Comparison of ENCODE assay signal across 23 cellular contexts in the genomic region with DNA sequence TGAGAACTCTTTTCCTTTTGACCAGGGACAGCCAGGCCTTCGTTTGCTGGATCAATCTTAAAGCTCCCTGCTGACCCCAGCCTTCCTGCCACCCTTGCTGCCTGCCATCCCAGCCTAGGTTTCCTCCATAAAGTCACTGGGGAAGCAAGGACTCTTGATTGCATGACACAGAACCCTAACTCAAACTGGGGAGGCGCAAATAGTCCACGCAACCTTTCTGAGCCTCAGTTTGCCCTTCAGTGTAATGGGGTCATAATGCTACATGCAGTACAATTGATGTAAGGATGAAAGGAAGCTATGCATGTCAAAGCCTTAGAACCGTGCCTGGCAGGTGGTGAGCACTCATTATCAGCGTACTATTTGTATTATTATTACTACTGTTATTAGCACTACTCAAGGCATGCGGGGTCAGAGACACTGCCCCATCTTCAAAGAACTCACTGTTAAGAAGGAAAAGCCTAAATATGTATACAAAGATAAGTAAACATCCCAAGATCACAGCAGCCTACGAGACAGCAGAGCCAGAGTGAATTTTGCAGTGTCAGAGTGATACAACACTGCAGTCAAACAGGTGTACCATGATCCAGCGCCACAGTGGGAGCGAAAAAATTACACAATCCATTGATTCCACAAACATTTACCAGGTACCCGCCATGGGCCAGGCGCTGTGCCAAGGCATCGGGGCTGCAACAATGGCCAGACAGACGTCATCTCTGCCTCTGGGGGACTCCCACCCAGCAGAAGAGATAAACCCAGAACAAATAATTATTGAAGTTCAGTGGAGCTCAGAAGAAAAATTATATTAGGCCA. TPM values are rescaled to one million over a fixed set of nuclear protein-coding genes. Genes with fewer than 3 reads are reported as not detected.
DNase-seq lines count a peak whose midpoint lies in the region; ATAC-seq and TF ChIP-seq lines count a peak whose summit lies in the region.
"Had no signal": no experiment of that assay in that cellular context is flagged by ENCODE, and none has a peak within 500 bp of the region (broad histone marks: within the 10 kb centered on the region; RNA-seq: fewer than 3 reads in every experiment).

No MANE protein-coding gene starts in this region.

- H3K4me3 ChIP-seq in left lung, result no peak overlapping the region
- H3K4me3 ChIP-seq: right atrium auricular region had no signal

- peak; percentile 19 for DNase-seq in NCI-H1436 (lab: John Stamatoyannopoulos, UW)
- no peak for DNase-seq in NCI-H1436 treated with DMSO at 0.1 percent for 48 hours (lab: John Stamatoyannopoulos, UW)
- peak; percentile 64 for DNase-seq in NCI-H146 (lab: John Stamatoyannopoulos, UW)
- peak; percentile 91 to 94 for DNase-seq in SHP77 (lab: John Stamatoyannopoulos, UW)
- peak; percentile 13 for DNase-seq in mucosa of gallbladder (ENCODE audit: low spot score)
- no peak for DNase-seq in NCI-H510A treated with DMSO at 0.1 percent for 48 hours (lab: John Stamatoyannopoulos, UW)
- DNase-seq in DMS 273 treated with DMSO at 0.1 percent for 48 hours (lab: John Stamatoyannopoulos, UW), result no peak
- no peak for DNase-seq in left lung
- DNase-seq: 8988T; activated CD4-positive, alpha-beta T cell treated with anti-CD3 and anti-CD28 coated beads, Interleukin-2, amount 10 ng/mL, durations not matched to agents 24 days and 14 days; activated naive CD8-positive, alpha-beta T cell treated with anti-CD3 and anti-CD28 coated beads for 36 hours; effector CD4-positive, alpha-beta T cell; KG1; mesendoderm; naive thymus-derived CD4-positive, alpha-beta T cell; stimulated activated CD4-positive, alpha-beta T cell treated with anti-CD3 and anti-CD28 coated beads, Interleukin-12 subunit alpha, Interleukin-12 subunit beta, amount 100 ng/mL, for 4 hours; stimulated activated CD8-positive, alpha-beta memory T cell treated with anti-CD3 and anti-CD28 coated beads, Interleukin-4, amount 100 ng/mL, for 48 hours; T-helper 1 cell had no signal

- peaks cover 0 to 8% of the 10 kb centered on the region in 2 donors for H3K27me3 ChIP-seq in left lung
- H3K27me3 ChIP-seq: right atrium auricular region had no signal

- no peaks in the 10 kb centered on the region for H3K36me3 ChIP-seq in left lung
- H3K36me3 ChIP-seq: right atrium auricular region had no signal

- H3K4me1 ChIP-seq in left lung, result peaks cover 0 to 23% of the 10 kb centered on the region in 2 donors
- H3K4me1 ChIP-seq: right atrium auricular region had no signal

- intact Hi-C loops in left lung (cut with DNase I), result no loop called here

- no peak for ATAC-seq in left lung
- ATAC-seq: esophagus mucosa had no signal

- H3K9me3 ChIP-seq in left lung, result no peaks in the 10 kb centered on the region
- H3K9me3 ChIP-seq: right atrium auricular region had no signal

- no peak for TF ChIP-seq CTCF in left lung (IDR thresholded peaks at IDR 0.05)

- peak overlapping the region in 1 of 2 donors; percentile 38 for H3K27ac ChIP-seq in left lung
- H3K27ac ChIP-seq: right atrium auricular region had no signal

RNA-seq across cellular contexts. Expression of a gene that starts 16.9 kb away (rescaled TPM):
- total RNA-seq in mucosa of gallbladder, result 0.52 TPM
- total RNA-seq in left lung, result not detected
- total RNA-seq: activated CD4-positive, alpha-beta T cell treated with anti-CD3 and anti-CD28 coated beads, Interleukin-2, amount 10 ng/mL, durations not matched to agents 24 days and 14 days; activated naive CD8-positive, alpha-beta T cell treated with anti-CD3 and anti-CD28 coated beads for 36 hours; activated T-helper 2 cell treated with anti-CD3 and anti-CD28 coated beads, Interferon-gamma antibody, Interleukin-2, Interleukin-4, amounts not matched to agents 10 μg/mL and 5 μg/mL and 100 μg/mL, durations not matched to agents 14 hours and 24 hours and 36 hours; esophagus mucosa; naive thymus-derived CD4-positive, alpha-beta T cell; osteocyte; right atrium auricular region; Right ventricle myocardium inferior had no signal

Comparison
In these comparisons a context has a peak if more than half of its experiments do, and no peak if none do; other contexts are left out.
1. DNase-seq: peak in NCI-H1436 (single experiment), NCI-H146 (single experiment), SHP77 (2 of 2) and mucosa of gallbladder (single experiment); none in NCI-H1436 treated with DMSO at 0.1 percent for 48 hours (single experiment), NCI-H510A treated with DMSO at 0.1 percent for 48 hours (single experiment), DMS 273 treated with DMSO at 0.1 percent for 48 hours (single experiment) and left lung (0 of 2).